13 cellular contexts compared by ENCODE assay signal in the genomic region with DNA sequence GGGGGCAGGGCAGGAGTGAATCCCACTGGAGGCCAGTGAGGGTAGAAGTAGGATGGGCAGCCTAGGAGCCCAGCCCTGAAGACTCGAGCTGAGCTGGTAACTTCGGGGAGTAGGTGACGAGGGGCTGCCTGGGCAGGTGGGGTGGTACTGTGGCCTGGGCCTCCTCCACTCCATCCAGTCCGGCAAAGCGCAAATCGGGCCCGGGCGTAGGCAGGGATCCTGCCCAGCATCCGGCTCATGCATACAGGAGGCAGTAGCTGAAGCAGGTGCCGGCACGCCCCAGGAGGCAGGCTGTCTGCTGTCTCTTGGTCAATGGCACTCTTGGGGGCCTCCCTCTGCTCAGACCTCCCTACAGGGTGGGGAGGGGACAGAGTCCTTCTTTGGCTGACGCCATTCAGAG. TPM values are rescaled to one million over a fixed set of nuclear protein-coding genes. Genes with fewer than 3 reads are reported as not detected.
"Had no signal": no experiment of that assay in that cellular context is flagged by ENCODE, and none has a peak within 500 bp of the region (broad histone marks: within the 10 kb centered on the region; RNA-seq: fewer than 3 reads in every experiment).

No MANE protein-coding gene starts in this region.

- H3K9me3 Mint-ChIP-seq: neural crest cell had no signal

- DNase-seq: activated CD4-positive, alpha-beta T cell treated with anti-CD3 and anti-CD28 coated beads, Interleukin-2, amount 50 U/mL, for 1 hour; activated gamma-delta T cell treated with Interleukin-2 at 50 U/mL for 16 hours; activated T-cell treated with anti-CD3 and anti-CD28 coated beads for 4 hours; head of caudate nucleus; stimulated activated CD4-positive, alpha-beta T cell treated with anti-CD3 and anti-CD28 coated beads, Interleukin-12 subunit alpha, Interleukin-12 subunit beta, amount 100 ng/mL, for 4 hours; stimulated activated CD4-positive, alpha-beta T cell treated with anti-CD3 and anti-CD28 coated beads, Interleukin-2, amount 100 ng/mL, for 24 hours had no signal

- H3K4me3 Mint-ChIP-seq: neural crest cell had no signal

- H3K27me3 ChIP-seq: ascending aorta had no signal

- H3K9me3 ChIP-seq: ascending aorta had no signal

- H3K4me3 ChIP-seq: ascending aorta, SK-N-MC had no signal

- H3K4me1 ChIP-seq: ascending aorta had no signal

- H3K27ac ChIP-seq: ascending aorta, parathyroid adenoma, SK-N-MC had no signal

RNA-seq across cellular contexts. Expression of gene ESPN, which starts 42.6 kb away (rescaled TPM):
- total RNA-seq: epithelial cell of proximal tubule, frontal cortex had no signal

RNA-seq across cellular contexts. Expression of gene HES2, which starts 47.5 kb away (rescaled TPM):
- total RNA-seq: ascending aorta, frontal cortex, liver had no signal
